11 cellular contexts compared by ENCODE assay signal in genomic region chr1:13759072-13759471, GRCh38. TPM values are rescaled to one million over a fixed set of nuclear protein-coding genes. Genes with fewer than 3 reads are reported as not detected.
DNase-seq lines count a peak whose midpoint lies in the region; ATAC-seq and TF ChIP-seq lines count a peak whose summit lies in the region.
"Had no signal": no experiment of that assay in that cellular context is flagged by ENCODE, and none has a peak within 500 bp of the region (broad histone marks: within the 10 kb centered on the region; RNA-seq: fewer than 3 reads in every experiment).

No MANE protein-coding gene starts in this region.

- POLR2A ChIA-PET in CD8-positive, alpha-beta T cell (lab: Charles Lee) = no interaction called here
- POLR2A ChIA-PET in naive thymus-derived CD8-positive, alpha-beta T cell (lab: Charles Lee) = no interaction called here

- H3K27me3 Mint-ChIP-seq in CD8-positive, alpha-beta T cell (ENCODE audit: low read depth) = no peaks in the 10 kb centered on the region
- H3K27me3 Mint-ChIP-seq in naive thymus-derived CD8-positive, alpha-beta T cell = no peaks in the 10 kb centered on the region
- H3K27me3 Mint-ChIP-seq in activated T-helper 2 cell treated with anti-CD3 and anti-CD28 coated beads, Interferon-gamma antibody, Interleukin-2, Interleukin-4, amounts not matched to agents 10 μg/mL and 5 μg/mL and 100 μg/mL, durations not matched to agents 14 hours and 24 hours and 36 hours (ENCODE audit: low read depth) = no peaks in the 10 kb centered on the region

- H3K27ac ChIP-seq in CD8-positive, alpha-beta T cell (ENCODE audit: low read depth, low read length) = no peak overlapping the region
- peak overlapping the region; percentile 42 for H3K27ac ChIP-seq in HUES48 (ENCODE audit: low read depth, low read length)
- H3K27ac ChIP-seq: transverse colon had no signal

- no peaks in the 10 kb centered on the region for H3K27me3 ChIP-seq in CD8-positive, alpha-beta T cell (ENCODE audit: insufficient read depth, low read length)
- no peaks in the 10 kb centered on the region for H3K27me3 ChIP-seq in HUES48 (ENCODE audit: control insufficient read depth, insufficient read depth, low read length)
- H3K27me3 ChIP-seq: transverse colon had no signal

- H3K27ac Mint-ChIP-seq in CD8-positive, alpha-beta T cell = no peak overlapping the region
- peak overlapping the region in 7 of 10 donors; percentile 11 to 77 (median 41) for H3K27ac Mint-ChIP-seq in naive thymus-derived CD8-positive, alpha-beta T cell
- no peak overlapping the region for H3K27ac Mint-ChIP-seq in activated T-helper 2 cell treated with anti-CD3 and anti-CD28 coated beads, Interferon-gamma antibody, Interleukin-2, Interleukin-4, amounts not matched to agents 10 μg/mL and 5 μg/mL and 100 μg/mL, durations not matched to agents 14 hours and 24 hours and 36 hours

- H3K9me3 ChIP-seq in CD8-positive, alpha-beta T cell (ENCODE audit: low read length) = no peaks in the 10 kb centered on the region
- no peaks in the 10 kb centered on the region for H3K9me3 ChIP-seq in HUES48 (ENCODE audit: control insufficient read depth, insufficient read depth, low read length)
- H3K9me3 ChIP-seq: transverse colon had no signal

- H3K9ac ChIP-seq in HUES48 (ENCODE audit: low read depth, low read length) = no peak overlapping the region

- peaks cover 31% of the 10 kb centered on the region for H3K36me3 Mint-ChIP-seq in CD8-positive, alpha-beta T cell
- H3K36me3 Mint-ChIP-seq in naive thymus-derived CD8-positive, alpha-beta T cell = peaks cover 0 to 30% (median 0%) of the 10 kb centered on the region in 3 donors
- H3K36me3 Mint-ChIP-seq in activated T-helper 2 cell treated with anti-CD3 and anti-CD28 coated beads, Interferon-gamma antibody, Interleukin-2, Interleukin-4, amounts not matched to agents 10 μg/mL and 5 μg/mL and 100 μg/mL, durations not matched to agents 14 hours and 24 hours and 36 hours (ENCODE audit: low read depth) = peaks cover 21% of the 10 kb centered on the region

- H3K4me1 ChIP-seq in CD8-positive, alpha-beta T cell (ENCODE audit: insufficient read depth, low read length) = peaks cover 80% of the 10 kb centered on the region
- H3K4me1 ChIP-seq in HUES48 (ENCODE audit: control insufficient read depth, insufficient read depth, low read length) = peaks cover 62% of the 10 kb centered on the region

- H3K9me3 Mint-ChIP-seq in CD8-positive, alpha-beta T cell = no peaks in the 10 kb centered on the region
- no peaks in the 10 kb centered on the region for H3K9me3 Mint-ChIP-seq in naive thymus-derived CD8-positive, alpha-beta T cell
- H3K9me3 Mint-ChIP-seq in activated T-helper 2 cell treated with anti-CD3 and anti-CD28 coated beads, Interferon-gamma antibody, Interleukin-2, Interleukin-4, amounts not matched to agents 10 μg/mL and 5 μg/mL and 100 μg/mL, durations not matched to agents 14 hours and 24 hours and 36 hours = no peaks in the 10 kb centered on the region

- H3K4me3 Mint-ChIP-seq in CD8-positive, alpha-beta T cell = no peak overlapping the region
- peak overlapping the region in 6 of 10 donors; percentile 15 to 55 (median 33) for H3K4me3 Mint-ChIP-seq in naive thymus-derived CD8-positive, alpha-beta T cell
- no peak overlapping the region for H3K4me3 Mint-ChIP-seq in activated T-helper 2 cell treated with anti-CD3 and anti-CD28 coated beads, Interferon-gamma antibody, Interleukin-2, Interleukin-4, amounts not matched to agents 10 μg/mL and 5 μg/mL and 100 μg/mL, durations not matched to agents 14 hours and 24 hours and 36 hours (ENCODE audit: low read depth)

- intact Hi-C loops in CD8-positive, alpha-beta T cell (cut with DNase I, micrococcal nuclease) = loop anchor here in 1 of 2 experiments (5.0 kb wide), 1 partner anchor 48 kb away; no protein-coding TSS in a partner anchor
- intact Hi-C loops in activated T-helper 2 cell treated with anti-CD3 and anti-CD28 coated beads, Interferon-gamma antibody, Interleukin-2, Interleukin-4, amounts not matched to agents 10 μg/mL and 5 μg/mL and 100 μg/mL, durations not matched to agents 14 hours and 24 hours and 36 hours (cut with micrococcal nuclease) = no loop called here

- H3K4me1 Mint-ChIP-seq in CD8-positive, alpha-beta T cell (ENCODE audit: low read depth) = peaks cover 89% of the 10 kb centered on the region
- H3K4me1 Mint-ChIP-seq in naive thymus-derived CD8-positive, alpha-beta T cell = peaks cover 39 to 96% (median 81%) of the 10 kb centered on the region in 4 donors
- H3K4me1 Mint-ChIP-seq in activated T-helper 2 cell treated with anti-CD3 and anti-CD28 coated beads, Interferon-gamma antibody, Interleukin-2, Interleukin-4, amounts not matched to agents 10 μg/mL and 5 μg/mL and 100 μg/mL, durations not matched to agents 14 hours and 24 hours and 36 hours (ENCODE audit: low read depth) = peaks cover 38% of the 10 kb centered on the region

- DNase-seq in CD8-positive, alpha-beta T cell = no peak
- DNase-seq in choroid plexus epithelial cell (ENCODE audit: low read depth) (no peak), cerebellar cortex (ENCODE audit: low spot score) (no peak)
- no peak for DNase-seq in naive thymus-derived CD8-positive, alpha-beta T cell
- no peak for DNase-seq in activated T-helper 2 cell treated with anti-CD3 and anti-CD28 coated beads, Interferon-gamma antibody, Interleukin-2, Interleukin-4, amounts not matched to agents 10 μg/mL and 5 μg/mL and 100 μg/mL, durations not matched to agents 14 hours and 24 hours and 36 hours (ENCODE audit: low spot score)
- no peak for DNase-seq in activated CD4-positive, alpha-beta T cell treated with anti-CD3 and anti-CD28 coated beads for 4 hours
- DNase-seq: NCI-H187 treated with DMSO at 0.1 percent for 48 hours, retina, transverse colon had no signal

- no peak overlapping the region for H3K4me3 ChIP-seq in CD8-positive, alpha-beta T cell (ENCODE audit: low read depth, low read length)
- H3K4me3 ChIP-seq in HUES48 (ENCODE audit: low read depth, low read length) (no peak overlapping the region; the same call in 1 of the 2 replicates), choroid plexus epithelial cell (ENCODE audit: low read depth, low read length) (no peak overlapping the region)
- H3K4me3 ChIP-seq: transverse colon had no signal

- TF ChIP-seq CTCF in CD8-positive, alpha-beta T cell (IDR thresholded peaks at IDR 0.05) = no peak
- peak; percentile 28 for TF ChIP-seq CTCF in choroid plexus epithelial cell (conservative IDR thresholded peaks at IDR 0.05; ENCODE audit: low read depth, low read length)

- CTCF ChIA-PET in CD8-positive, alpha-beta T cell (lab: Charles Lee) = interaction anchor here (1.1 kb wide), 1 partner anchor 30 kb away, joined by 3 read pairs; no protein-coding TSS in a partner anchor

- ATAC-seq in CD8-positive, alpha-beta T cell = peak; percentile 21
- ATAC-seq in naive thymus-derived CD8-positive, alpha-beta T cell = peak in 1 of 2 donors; percentile 29
- ATAC-seq in HG02938 (IDR thresholded peaks at IDR 0.05; ENCODE audit: unreplicated experiment) = no peak

- no peaks in the 10 kb centered on the region for H3K36me3 ChIP-seq in CD8-positive, alpha-beta T cell (ENCODE audit: insufficient read depth, low read length)
- H3K36me3 ChIP-seq in HUES48 (ENCODE audit: control insufficient read depth, insufficient read depth, low read length) = no peaks in the 10 kb centered on the region
- H3K36me3 ChIP-seq: transverse colon had no signal

RNA-seq across cellular contexts. Expression of gene PRDM2, which starts 59.1 kb away (rescaled TPM):
- 100 to 1,000 TPM; 170 to 180 TPM for total RNA-seq in CD8-positive, alpha-beta T cell
- 100 to 1,000 TPM; 145 to 146 TPM for total RNA-seq in naive thymus-derived CD8-positive, alpha-beta T cell
- polyA plus RNA-seq in naive thymus-derived CD8-positive, alpha-beta T cell = 10 to 100 TPM; 16.8 to 23.0 (median 20.1) TPM
- 45.0 and 47.3 TPM in 2 replicates for total RNA-seq in activated T-helper 2 cell treated with anti-CD3 and anti-CD28 coated beads, Interferon-gamma antibody, Interleukin-2, Interleukin-4, amounts not matched to agents 10 μg/mL and 5 μg/mL and 100 μg/mL, durations not matched to agents 14 hours and 24 hours and 36 hours

Comparison
In these comparisons a context has a peak if more than half of its experiments do, and no peak if none do; other contexts are left out.
1. H3K27ac Mint-ChIP-seq: peak in naive thymus-derived CD8-positive, alpha-beta T cell (7 of 10); none in CD8-positive, alpha-beta T cell (single experiment) and activated T-helper 2 cell treated with anti-CD3 and anti-CD28 coated beads, Interferon-gamma antibody, Interleukin-2, Interleukin-4, amounts not matched to agents 10 μg/mL and 5 μg/mL and 100 μg/mL, durations not matched to agents 14 hours and 24 hours and 36 hours (single experiment).
2. H3K4me3 Mint-ChIP-seq: peak in naive thymus-derived CD8-positive, alpha-beta T cell (6 of 10); none in CD8-positive, alpha-beta T cell (single experiment) and activated T-helper 2 cell treated with anti-CD3 and anti-CD28 coated beads, Interferon-gamma antibody, Interleukin-2, Interleukin-4, amounts not matched to agents 10 μg/mL and 5 μg/mL and 100 μg/mL, durations not matched to agents 14 hours and 24 hours and 36 hours (single experiment).